10 cellular contexts compared by ENCODE assay signal in the genomic region with DNA sequence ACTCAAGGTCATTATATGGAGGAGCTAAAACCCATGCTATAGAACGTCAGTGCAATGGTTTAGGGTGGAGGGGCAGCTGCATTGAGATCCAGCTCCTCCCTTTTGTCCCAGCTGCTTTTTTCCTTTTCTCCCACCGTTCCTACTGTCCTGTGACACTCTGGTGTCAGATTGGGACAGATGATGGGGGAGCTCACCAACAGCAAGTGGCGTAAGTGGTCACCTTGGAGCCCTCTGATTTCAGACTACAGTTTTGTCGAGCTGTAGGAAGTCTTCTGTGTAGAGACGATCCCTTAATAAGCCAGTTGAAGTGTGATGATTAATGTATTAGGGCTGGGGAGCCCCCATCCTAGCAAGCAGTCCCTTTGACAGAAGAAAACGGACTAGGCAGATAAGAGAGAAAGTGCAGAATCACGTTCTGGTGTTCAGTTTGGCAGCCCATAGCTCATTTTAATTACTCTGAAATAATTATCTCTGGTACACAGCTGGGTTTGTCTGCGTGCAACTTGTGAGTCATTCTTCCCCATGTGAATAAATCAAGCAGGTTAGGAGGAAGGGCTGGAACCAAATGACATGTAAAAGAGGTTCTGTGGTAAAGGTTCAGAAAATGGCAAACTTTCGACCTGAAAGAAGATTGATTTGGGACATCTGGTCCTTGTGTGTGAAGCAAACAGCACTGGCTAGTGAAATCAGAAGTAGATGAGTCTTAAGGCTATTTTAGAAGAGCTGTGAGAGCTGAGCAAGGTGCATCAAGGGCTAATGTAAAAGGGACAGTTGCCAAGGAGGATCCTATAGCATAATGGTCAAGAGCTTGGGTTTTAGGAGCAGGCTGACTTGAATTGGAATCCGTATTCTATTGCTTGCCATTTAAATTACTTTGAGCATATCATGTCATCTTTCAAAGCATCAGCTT.
DNase-seq lines count a peak whose midpoint lies in the region; ATAC-seq lines count a peak whose summit lies in the region.
"Had no signal": no experiment of that assay in that cellular context is flagged by ENCODE, and none has a peak within 500 bp of the region (broad histone marks: within the 10 kb centered on the region; RNA-seq: fewer than 3 reads in every experiment).

No MANE protein-coding gene starts in this region.

- H3K9ac ChIP-seq in mesenchymal stem cell (ENCODE audit: low read length): no peak overlapping the region

- H4K8ac ChIP-seq in mesenchymal stem cell (ENCODE audit: low read length): no peak overlapping the region

- peaks cover 4 to 8% of the 10 kb centered on the region in 2 experiments for H3K27me3 ChIP-seq in mesenchymal stem cell (ENCODE audit: control insufficient read depth in 1 of 2, insufficient read depth in 1 of 2, low read length in 2 of 2)

- H3K4ac ChIP-seq in mesenchymal stem cell (ENCODE audit: low read depth in 1 of 2, low read length in 2 of 2): no peak overlapping the region

- no peak overlapping the region for H3K23ac ChIP-seq in mesenchymal stem cell (ENCODE audit: low read length in 2 of 2)

- no peaks in the 10 kb centered on the region for H3K4me1 ChIP-seq in mesenchymal stem cell (ENCODE audit: control insufficient read depth, insufficient read depth, low read depth, low read length)

- H3K18ac ChIP-seq in mesenchymal stem cell (ENCODE audit: low read depth in 1 of 2, low read length in 2 of 2): no peak overlapping the region

- no peak overlapping the region for H2AK5ac ChIP-seq in mesenchymal stem cell (ENCODE audit: low read length, severe bottlenecking)

- H3K27ac ChIP-seq in mesenchymal stem cell (ENCODE audit: low read length, poor library complexity, severe bottlenecking): no peak overlapping the region
- H3K27ac ChIP-seq: 22Rv1, SK-N-MC had no signal

- no peaks in the 10 kb centered on the region for H3K79me1 ChIP-seq in mesenchymal stem cell (replicated peaks; ENCODE audit: low read length, poor library complexity, severe bottlenecking)

- H4K91ac ChIP-seq in mesenchymal stem cell (ENCODE audit: low read length): no peak overlapping the region

- no peak overlapping the region for H3K4me3 ChIP-seq in mesenchymal stem cell (ENCODE audit: insufficient read depth in 1 of 2, low read depth in 1 of 2, low read length in 2 of 2)
- H3K4me3 ChIP-seq: SK-N-MC had no signal

- no peak overlapping the region for H3K4me2 ChIP-seq in mesenchymal stem cell (ENCODE audit: low read length, poor library complexity, severe bottlenecking)

- H3K14ac ChIP-seq in mesenchymal stem cell (ENCODE audit: low read length in 2 of 2): no peak overlapping the region

- peak; percentile 92 for ATAC-seq in GM21717 (IDR thresholded peaks at IDR 0.05; ENCODE audit: unreplicated experiment)
- ATAC-seq in HG03558 (IDR thresholded peaks at IDR 0.05; ENCODE audit: extremely low read depth, unreplicated experiment): peak; percentile 94

- peak; percentile 1 for DNase-seq in DMS153 (lab: John Stamatoyannopoulos, UW)
- DNase-seq in DMS153 treated with DMSO at 0.1 percent for 48 hours (lab: John Stamatoyannopoulos, UW; ENCODE audit: unreplicated experiment): no peak
- DNase-seq in mesenchymal stem cell: peak; percentile 32
- no peak for DNase-seq in effector CD4-positive, alpha-beta T cell
- DNase-seq in 8988T: no peak
- no peak for DNase-seq in C1 segment of cervical spinal cord (lab: John Stamatoyannopoulos, UW)

- H2BK5ac ChIP-seq in mesenchymal stem cell (ENCODE audit: low read depth, low read length, poor library complexity, severe bottlenecking): no peak overlapping the region

- no peak overlapping the region for H2BK15ac ChIP-seq in mesenchymal stem cell (ENCODE audit: low read depth, poor library complexity, severe bottlenecking)

- no peaks in the 10 kb centered on the region for H3K9me3 ChIP-seq in mesenchymal stem cell (ENCODE audit: control insufficient read depth, low read length)

- H2AFZ ChIP-seq in mesenchymal stem cell (ENCODE audit: low read depth, low read length): no peak overlapping the region

- H2BK120ac ChIP-seq in mesenchymal stem cell (ENCODE audit: low read depth, low read length): no peak overlapping the region

- no peak overlapping the region for H2BK12ac ChIP-seq in mesenchymal stem cell (ENCODE audit: low read length in 2 of 2)

- no peaks in the 10 kb centered on the region for H3K36me3 ChIP-seq in mesenchymal stem cell (ENCODE audit: control insufficient read depth in 1 of 2, insufficient read depth in 2 of 2, low read depth in 1 of 2, low read length in 2 of 2)

- WGBS in mesenchymal stem cell: 11% methylated on average over 8 of the region's 10 CpGs

Comparison
In these comparisons a context has a peak if more than half of its experiments do, and no peak if none do; other contexts are left out.
1. DNase-seq: peak in DMS153 (single experiment) and mesenchymal stem cell (single experiment); none in DMS153 treated with DMSO at 0.1 percent for 48 hours (single experiment), effector CD4-positive, alpha-beta T cell (single experiment), 8988T (single experiment) and C1 segment of cervical spinal cord (0 of 14).